Comparison of ENCODE assay signal across 8 cellular contexts in genomic region chr4:156909010-156909409, GRCh38.
"Had no signal": no experiment of that assay in that cellular context is flagged by ENCODE, and none has a peak within 500 bp of the region (broad histone marks: within the 10 kb centered on the region; RNA-seq: fewer than 3 reads in every experiment).

No MANE protein-coding gene starts in this region.

- H3K4me2 ChIP-seq: GM23338 had no signal

- H3K4me3 ChIP-seq: GM23338, K562 had no signal

- DNase-seq: H9, HCEC 1CT, HFFc6, KG1 had no signal

- ATAC-seq: GM23338, HepG2, K562 had no signal

- H3K27ac ChIP-seq: HL-60 had no signal
